Comparison of ENCODE assay signal across 8 cellular contexts in the genomic region with DNA sequence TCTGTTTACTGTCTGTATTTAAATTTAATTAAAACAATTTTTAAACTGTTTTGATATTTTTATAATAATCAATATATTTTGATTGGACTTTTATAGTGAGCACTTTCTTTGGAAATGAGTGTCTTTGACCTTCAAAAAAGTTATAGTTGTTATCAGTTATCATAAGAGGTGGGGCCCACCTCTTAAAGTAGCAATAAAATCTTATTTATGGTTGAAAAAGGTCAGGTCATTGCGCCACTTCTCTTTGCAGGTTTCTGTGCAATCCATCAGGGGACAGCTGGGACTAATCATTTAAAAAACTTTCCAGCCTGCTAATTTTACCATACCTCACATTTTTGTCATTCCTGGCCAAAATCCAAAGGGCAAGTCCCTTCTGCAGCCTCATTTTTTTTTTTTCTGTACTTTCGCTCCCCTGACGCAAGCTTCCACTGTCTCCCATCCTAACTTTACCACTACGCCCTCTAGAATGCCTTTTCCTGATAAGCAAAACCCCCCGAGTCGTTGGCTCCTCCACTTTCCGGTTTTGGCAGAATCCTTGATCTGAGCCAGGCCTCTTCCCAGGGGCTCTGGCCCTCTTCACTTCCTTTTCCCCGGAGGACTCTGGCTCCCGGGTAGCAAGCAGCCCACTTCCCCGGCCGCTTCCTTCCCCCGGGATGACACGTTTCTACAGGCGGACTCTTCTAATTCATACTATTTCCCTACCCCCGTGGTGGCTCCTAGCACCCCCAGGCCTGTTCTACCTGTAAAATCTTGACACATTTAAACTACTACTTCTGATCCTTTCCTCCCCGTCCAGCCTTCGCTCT. TPM values are rescaled to one million over a fixed set of nuclear protein-coding genes. Genes with fewer than 3 reads are reported as not detected.
DNase-seq lines count a peak whose midpoint lies in the region; ATAC-seq and TF ChIP-seq lines count a peak whose summit lies in the region.

No MANE protein-coding gene starts in this region.

- peaks cover 29% of the 10 kb centered on the region for H3K4me1 Mint-ChIP-seq in activated T-helper 2 cell treated with anti-CD3 and anti-CD28 coated beads, Interferon-gamma antibody, Interleukin-2, Interleukin-4, amounts not matched to agents 10 μg/mL and 5 μg/mL and 100 μg/mL, durations not matched to agents 14 hours and 24 hours and 36 hours (ENCODE audit: low read depth)
- peaks cover 3% of the 10 kb centered on the region for H3K4me1 Mint-ChIP-seq in glutamatergic neuron (ENCODE audit: low read depth, unreplicated experiment)

- DNase-seq in COLO668 (lab: John Stamatoyannopoulos, UW; ENCODE audit: unreplicated experiment) (peak; percentile 67), NCI-H2227 (lab: John Stamatoyannopoulos, UW; ENCODE audit: unreplicated experiment) (peak; percentile 40), glutamatergic neuron (peak; percentile 48), nucleus accumbens (lab: John Stamatoyannopoulos, UW) (peak in 30 of 56 donors; percentile 23 to 71 (median 46)), GDM1 (lab: John Stamatoyannopoulos, UW) (no peak)
- DNase-seq in activated T-helper 2 cell treated with anti-CD3 and anti-CD28 coated beads, Interferon-gamma antibody, Interleukin-2, Interleukin-4, amounts not matched to agents 10 μg/mL and 5 μg/mL and 100 μg/mL, durations not matched to agents 14 hours and 24 hours and 36 hours (ENCODE audit: low spot score), result no peak

- intact Hi-C loops in activated T-helper 2 cell treated with anti-CD3 and anti-CD28 coated beads, Interferon-gamma antibody, Interleukin-2, Interleukin-4, amounts not matched to agents 10 μg/mL and 5 μg/mL and 100 μg/mL, durations not matched to agents 14 hours and 24 hours and 36 hours (cut with micrococcal nuclease), result loop anchor here (1.0 to 5.0 kb wide), 4 partner anchors 62 to 781 kb away; a partner anchor contains a TSS

- H3K9me3 Mint-ChIP-seq in activated T-helper 2 cell treated with anti-CD3 and anti-CD28 coated beads, Interferon-gamma antibody, Interleukin-2, Interleukin-4, amounts not matched to agents 10 μg/mL and 5 μg/mL and 100 μg/mL, durations not matched to agents 14 hours and 24 hours and 36 hours, result no peaks in the 10 kb centered on the region
- H3K9me3 Mint-ChIP-seq in glutamatergic neuron (ENCODE audit: unreplicated experiment), result peaks cover 16% of the 10 kb centered on the region

- H3K4me3 Mint-ChIP-seq in activated T-helper 2 cell treated with anti-CD3 and anti-CD28 coated beads, Interferon-gamma antibody, Interleukin-2, Interleukin-4, amounts not matched to agents 10 μg/mL and 5 μg/mL and 100 μg/mL, durations not matched to agents 14 hours and 24 hours and 36 hours (ENCODE audit: low read depth), result peak overlapping the region; percentile 98
- H3K4me3 Mint-ChIP-seq in glutamatergic neuron (ENCODE audit: unreplicated experiment), result peak overlapping the region; percentile 99

- H3K27me3 Mint-ChIP-seq in activated T-helper 2 cell treated with anti-CD3 and anti-CD28 coated beads, Interferon-gamma antibody, Interleukin-2, Interleukin-4, amounts not matched to agents 10 μg/mL and 5 μg/mL and 100 μg/mL, durations not matched to agents 14 hours and 24 hours and 36 hours (ENCODE audit: low read depth), result no peaks in the 10 kb centered on the region
- peaks cover 10% of the 10 kb centered on the region for H3K27me3 Mint-ChIP-seq in glutamatergic neuron (ENCODE audit: unreplicated experiment)

- ATAC-seq in GM21717 (IDR thresholded peaks at IDR 0.05; ENCODE audit: unreplicated experiment) (peak; percentile 1), HG03565 (IDR thresholded peaks at IDR 0.05; ENCODE audit: unreplicated experiment) (no peak)

- H3K36me3 Mint-ChIP-seq in activated T-helper 2 cell treated with anti-CD3 and anti-CD28 coated beads, Interferon-gamma antibody, Interleukin-2, Interleukin-4, amounts not matched to agents 10 μg/mL and 5 μg/mL and 100 μg/mL, durations not matched to agents 14 hours and 24 hours and 36 hours (ENCODE audit: low read depth), result peaks cover 31% of the 10 kb centered on the region
- H3K36me3 Mint-ChIP-seq in glutamatergic neuron (ENCODE audit: unreplicated experiment), result no peaks in the 10 kb centered on the region

- no peak for TF ChIP-seq CTCF in glutamatergic neuron (IDR thresholded peaks at IDR 0.05; ENCODE audit: partially characterized antibody, unreplicated experiment)

- peak overlapping the region; percentile 99 for H3K27ac Mint-ChIP-seq in activated T-helper 2 cell treated with anti-CD3 and anti-CD28 coated beads, Interferon-gamma antibody, Interleukin-2, Interleukin-4, amounts not matched to agents 10 μg/mL and 5 μg/mL and 100 μg/mL, durations not matched to agents 14 hours and 24 hours and 36 hours
- peak overlapping the region; percentile 89 for H3K27ac Mint-ChIP-seq in glutamatergic neuron (ENCODE audit: unreplicated experiment)

RNA-seq across cellular contexts. Expression of a gene that starts 1.1 kb away (rescaled TPM):
- total RNA-seq in activated T-helper 2 cell treated with anti-CD3 and anti-CD28 coated beads, Interferon-gamma antibody, Interleukin-2, Interleukin-4, amounts not matched to agents 10 μg/mL and 5 μg/mL and 100 μg/mL, durations not matched to agents 14 hours and 24 hours and 36 hours, result 112 and 115 TPM in 2 replicates
- 46.4 TPM for total RNA-seq in glutamatergic neuron (ENCODE audit: unreplicated experiment)

RNA-seq across cellular contexts. Expression of a gene that starts 44.4 kb away (rescaled TPM):
- total RNA-seq in activated T-helper 2 cell treated with anti-CD3 and anti-CD28 coated beads, Interferon-gamma antibody, Interleukin-2, Interleukin-4, amounts not matched to agents 10 μg/mL and 5 μg/mL and 100 μg/mL, durations not matched to agents 14 hours and 24 hours and 36 hours, result 37.2 and 37.4 TPM in 2 replicates
- total RNA-seq in glutamatergic neuron (ENCODE audit: unreplicated experiment), result 20.1 TPM

Comparison
In these comparisons a context has a peak if more than half of its experiments do, and no peak if none do; other contexts are left out.
1. DNase-seq: peak in COLO668 (single experiment), NCI-H2227 (single experiment), glutamatergic neuron (single experiment) and nucleus accumbens (30 of 56); none in activated T-helper 2 cell treated with anti-CD3 and anti-CD28 coated beads, Interferon-gamma antibody, Interleukin-2, Interleukin-4, amounts not matched to agents 10 μg/mL and 5 μg/mL and 100 μg/mL, durations not matched to agents 14 hours and 24 hours and 36 hours (single experiment) and GDM1 (single experiment).